ENCODE assay signal across 24 cellular contexts in the genomic region with DNA sequence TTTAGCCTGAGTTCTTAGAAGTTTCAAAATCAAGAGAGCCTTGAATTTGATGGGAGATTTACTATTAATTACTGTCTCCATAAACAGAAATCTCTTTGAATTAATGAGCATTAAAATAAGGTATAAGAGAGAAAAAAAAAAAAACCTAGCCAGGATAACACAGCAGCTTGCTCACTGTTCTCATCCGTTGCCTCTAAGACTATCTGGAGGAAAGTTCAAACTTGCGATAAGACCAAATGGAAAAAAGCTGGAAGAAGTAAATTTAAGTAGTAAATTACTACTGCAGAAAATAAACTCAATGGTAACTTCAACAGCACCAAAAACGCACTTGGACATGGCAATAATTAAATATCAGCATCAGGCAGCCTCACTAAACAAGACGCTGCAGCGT. TPM values are rescaled to one million over a fixed set of nuclear protein-coding genes. Genes with fewer than 3 reads are reported as not detected.
DNase-seq lines count a peak whose midpoint lies in the region; ATAC-seq, FAIRE-seq and TF ChIP-seq lines count a peak whose summit lies in the region.
"Had no signal": no experiment of that assay in that cellular context is flagged by ENCODE, and none has a peak within 500 bp of the region (broad histone marks: within the 10 kb centered on the region; RNA-seq: fewer than 3 reads in every experiment).

No MANE protein-coding gene starts in this region.

- peaks cover 82% of the 10 kb centered on the region for H3K79me2 ChIP-seq in fibroblast of lung (ENCODE audit: control insufficient read depth, insufficient read depth, low read length)

- H3K27me3 ChIP-seq in BLaER1 treated with 17β-estradiol and CSF1 and Interleukin-3, amounts not matched to agents 10 nM and 100 nM: no peaks in the 10 kb centered on the region
- no peaks in the 10 kb centered on the region for H3K27me3 ChIP-seq in IMR-90 (ENCODE audit: control insufficient read depth, insufficient read depth, low read length)
- no peaks in the 10 kb centered on the region for H3K27me3 ChIP-seq in fibroblast of lung (ENCODE audit: control insufficient read depth, insufficient read depth, low read length)
- H3K27me3 ChIP-seq in left lung: no peaks in the 10 kb centered on the region
- H3K27me3 ChIP-seq in small intestine (ENCODE audit: control insufficient read depth in 2 of 2, insufficient read depth in 2 of 2, low read length in 2 of 2): no peaks in the 10 kb centered on the region
- H3K27me3 ChIP-seq: adrenal gland, brain microvascular endothelial cell, tibial artery had no signal

- no peak overlapping the region for H3K4me3 Mint-ChIP-seq in stimulated activated memory B cell treated with anti-CD40 and anti-IgM and Interleukin-4, amounts not matched to agents 10 μg/mL and 1 μg/mL and 100 μg/mL, for 72 hours
- H3K4me3 Mint-ChIP-seq: activated T-cell treated with anti-CD3 and anti-CD28 coated beads, Interleukin-2, amount 50 U/mL, for 4 hours; stimulated activated naive CD8-positive, alpha-beta T cell treated with anti-CD3 and anti-CD28 coated beads, Interleukin-15, amount 100 ng/mL, for 72 hours; WTC11 had no signal

- TF ChIP-seq POLR2A in IMR-90 (IDR thresholded peaks at IDR 0.05; ENCODE audit: low read depth, low read length): no peak

- TF ChIP-seq CTCF in IMR-90 (conservative IDR thresholded peaks at IDR 0.05; ENCODE audit: low read depth, low read length): no peak
- TF ChIP-seq CTCF in fibroblast of lung (conservative IDR thresholded peaks at IDR 0.05 in 1 of 2, IDR thresholded peaks at IDR 0.05 in 1 of 2; ENCODE audit: low read depth in 1 of 2, low read length in 2 of 2): no peak
- TF ChIP-seq CTCF in left lung (IDR thresholded peaks at IDR 0.05): no peak

- H3K27ac ChIP-seq in BLaER1 treated with 17β-estradiol and CSF1 and Interleukin-3, amounts not matched to agents 10 nM and 100 nM: 0 out of 22 replicates have a peak overlapping the region, but pooled peaks of 1 of the 11 experiments have one; percentile 65
- peak overlapping the region; percentile 51; the same call in 1 of the 2 replicates for H3K27ac ChIP-seq in IMR-90 (ENCODE audit: insufficient read depth, low read length)
- no peak overlapping the region for H3K27ac ChIP-seq in fibroblast of lung (ENCODE audit: insufficient read depth, low read length)
- H3K27ac ChIP-seq in left lung: no peak overlapping the region
- no peak overlapping the region for H3K27ac ChIP-seq in small intestine (ENCODE audit: low read depth in 1 of 2, low read length in 1 of 2)
- H3K27ac ChIP-seq: brain microvascular endothelial cell, C4-2B, tibial artery had no signal

- H2AK9ac ChIP-seq in IMR-90 (replicated peaks; ENCODE audit: low read depth, low read length, poor library complexity): peak overlapping the region; percentile 62

- peak overlapping the region; percentile 61 for H2BK5ac ChIP-seq in IMR-90 (ENCODE audit: low read depth, low read length, poor library complexity, severe bottlenecking)

- no peak overlapping the region for H3K14ac ChIP-seq in IMR-90 (replicated peaks; ENCODE audit: low read depth, low read length)

- FAIRE-seq in small intestine (lab: Jason Lieb, UNC): no peak

- peak overlapping the region; percentile 59; the same call in 1 of the 2 replicates for H3K4ac ChIP-seq in IMR-90 (ENCODE audit: low read depth, low read length)

- intact Hi-C loops in IMR-90 (cut with micrococcal nuclease) (no loop called here), left lung (cut with DNase I) (no loop called here)

- peaks cover 0 to 44% (median 15%) of the 10 kb centered on the region in 11 experiments; a peak in 15 of 22 replicates for H4K20me1 ChIP-seq in BLaER1 treated with 17β-estradiol and CSF1 and Interleukin-3, amounts not matched to agents 10 nM and 100 nM
- H4K20me1 ChIP-seq in IMR-90 (ENCODE audit: insufficient read depth, low read length) (0 out of 2 replicates have a peak, but pooled peaks cover 8% of the 10 kb centered on the region), fibroblast of lung (ENCODE audit: control insufficient read depth, extremely low read depth, insufficient read depth, low read length) (no peaks in the 10 kb centered on the region)

- H3K4me1 Mint-ChIP-seq in stimulated activated memory B cell treated with anti-CD40 and anti-IgM and Interleukin-4, amounts not matched to agents 10 μg/mL and 1 μg/mL and 100 μg/mL, for 72 hours: peaks cover 60% of the 10 kb centered on the region

- H2AFZ ChIP-seq in IMR-90 (replicated peaks; ENCODE audit: low read length, poor library complexity) (no peak overlapping the region), fibroblast of lung (ENCODE audit: low read length) (no peak overlapping the region)

- H3K9me3 ChIP-seq in BLaER1 treated with 17β-estradiol and CSF1 and Interleukin-3, amounts not matched to agents 10 nM and 100 nM (replicated peaks in 1 of 11): peaks cover 0 to 9% (median 0%) of the 10 kb centered on the region in 11 experiments; a peak in 4 of 22 replicates
- H3K9me3 ChIP-seq in IMR-90 (ENCODE audit: control insufficient read depth, insufficient read depth, low read length) (no peaks in the 10 kb centered on the region), fibroblast of lung (ENCODE audit: control insufficient read depth, insufficient read depth, low read depth, low read length) (no peaks in the 10 kb centered on the region), left lung (no peaks in the 10 kb centered on the region), small intestine (ENCODE audit: control insufficient read depth, low read depth) (no peaks in the 10 kb centered on the region)
- H3K9me3 ChIP-seq: adrenal gland, tibial artery had no signal

- H3K4me1 ChIP-seq in BLaER1 treated with 17β-estradiol and CSF1 and Interleukin-3, amounts not matched to agents 10 nM and 100 nM: peaks cover 52 to 86% (median 64%) of the 10 kb centered on the region in 10 experiments
- H3K4me1 ChIP-seq in IMR-90 (ENCODE audit: control insufficient read depth, insufficient read depth, low read length): peaks cover 50% of the 10 kb centered on the region
- H3K4me1 ChIP-seq in fibroblast of lung (ENCODE audit: control insufficient read depth, extremely low read depth, insufficient read depth, low read length): peaks cover 28% of the 10 kb centered on the region
- peaks cover 11 to 66% of the 10 kb centered on the region in 2 donors for H3K4me1 ChIP-seq in left lung
- H3K4me1 ChIP-seq in small intestine (ENCODE audit: control insufficient read depth in 2 of 2, insufficient read depth in 1 of 2, low read depth in 1 of 2, low read length in 1 of 2): peaks cover 3 to 7% of the 10 kb centered on the region in 2 donors

- no peak overlapping the region for H3K9ac ChIP-seq in BLaER1 treated with 17β-estradiol and CSF1 and Interleukin-3, amounts not matched to agents 10 nM and 100 nM
- peak overlapping the region; percentile 46; the same call in 1 of the 2 replicates for H3K9ac ChIP-seq in IMR-90 (ENCODE audit: low read depth, low read length)
- H3K9ac ChIP-seq in fibroblast of lung (ENCODE audit: insufficient read depth, low read length): no peak overlapping the region

- peaks cover 0 to 41% (median 17%) of the 10 kb centered on the region in 11 experiments; a peak in 12 of 22 replicates for H3K36me3 ChIP-seq in BLaER1 treated with 17β-estradiol and CSF1 and Interleukin-3, amounts not matched to agents 10 nM and 100 nM
- no peaks in the 10 kb centered on the region for H3K36me3 ChIP-seq in IMR-90 (ENCODE audit: control insufficient read depth, insufficient read depth, low read length)
- no peaks in the 10 kb centered on the region for H3K36me3 ChIP-seq in fibroblast of lung (ENCODE audit: control insufficient read depth, insufficient read depth, low read length)
- H3K36me3 ChIP-seq in left lung: no peaks in the 10 kb centered on the region
- H3K36me3 ChIP-seq in small intestine (ENCODE audit: control insufficient read depth in 2 of 2, insufficient read depth in 2 of 2, low read length in 2 of 2): no peaks in the 10 kb centered on the region
- H3K36me3 ChIP-seq: adrenal gland, brain microvascular endothelial cell, tibial artery had no signal

- peak overlapping the region; percentile 81 for H3K27ac Mint-ChIP-seq in stimulated activated memory B cell treated with anti-CD40 and anti-IgM and Interleukin-4, amounts not matched to agents 10 μg/mL and 1 μg/mL and 100 μg/mL, for 72 hours
- H3K27ac Mint-ChIP-seq: stimulated activated naive CD8-positive, alpha-beta T cell treated with anti-CD3 and anti-CD28 coated beads, Interleukin-15, amount 100 ng/mL, for 72 hours had no signal

- peak overlapping the region in 9 of 11 experiments; percentile 60 to 95 (median 68); a peak in 12 of 22 replicates for H3K4me2 ChIP-seq in BLaER1 treated with 17β-estradiol and CSF1 and Interleukin-3, amounts not matched to agents 10 nM and 100 nM
- H3K4me2 ChIP-seq in IMR-90 (ENCODE audit: low read depth, low read length) (peak overlapping the region; percentile 83), fibroblast of lung (ENCODE audit: extremely low read depth, insufficient read depth, low read length) (peak overlapping the region; percentile 54)

- CTCF ChIA-PET in IMR-90 (lab: Yijun Ruan, JAX): no interaction called here

- no peak overlapping the region for H3K56ac ChIP-seq in IMR-90 (ENCODE audit: extremely low read depth, insufficient read depth, low read length)

- H4K91ac ChIP-seq in IMR-90 (ENCODE audit: insufficient read depth, low read depth, low read length): 0 out of 2 replicates have a peak overlapping the region, but pooled peaks have one; percentile 43

- WGBS in IMR-90 (ENCODE audit: extremely low coverage in 2 of 2, insufficient read length in 1 of 2), 2 experiments: 76% methylated on average over 2 of the region's 5 CpGs; no CpG with 5 or more reads in 1 of the 2 experiments
- whole genome bisulfite sequencing in small intestine, 3 donors: 65 to 71% (median 66%) methylated on average over 5 of the region's 5 CpGs

- H3K18ac ChIP-seq in IMR-90 (ENCODE audit: low read depth, low read length): peak overlapping the region; percentile 36; the same call in 1 of the 2 replicates

- BruUV-seq in IMR-90 (replicated peaks; lab: Mats Ljungman, UMichigan): no TSS peak

- ATAC-seq in IMR-90 (ENCODE audit: low read depth): no peak
- no peak for ATAC-seq in stimulated activated memory B cell treated with anti-CD40 and anti-IgM and Interleukin-4, amounts not matched to agents 10 μg/mL and 1 μg/mL and 100 μg/mL, for 72 hours
- ATAC-seq in left lung: no peak
- ATAC-seq in HG02973 (IDR thresholded peaks at IDR 0.05; ENCODE audit: unreplicated experiment): no peak
- ATAC-seq: activated T-cell treated with anti-CD3 and anti-CD28 coated beads, Interleukin-2, amount 50 U/mL, for 4 hours; stimulated activated naive CD8-positive, alpha-beta T cell treated with anti-CD3 and anti-CD28 coated beads, Interleukin-15, amount 100 ng/mL, for 72 hours had no signal

- peak overlapping the region; percentile 30; the same call in 1 of the 2 replicates for H4K5ac ChIP-seq in IMR-90 (ENCODE audit: low read depth, low read length)

- POLR2A ChIA-PET in IMR-90 (lab: Charles Lee; ENCODE audit: unreplicated experiment): no interaction called here

- peaks cover 46% of the 10 kb centered on the region for H3K9me1 ChIP-seq in IMR-90 (ENCODE audit: insufficient read depth, low read length)

- H4K8ac ChIP-seq in IMR-90 (ENCODE audit: low read depth in 2 of 2, low read length in 2 of 2): peak overlapping the region; percentile 37 to 73; a peak in 2 of 4 replicates

- H3K36me3 Mint-ChIP-seq in stimulated activated memory B cell treated with anti-CD40 and anti-IgM and Interleukin-4, amounts not matched to agents 10 μg/mL and 1 μg/mL and 100 μg/mL, for 72 hours: peaks cover 18% of the 10 kb centered on the region
- H3K36me3 Mint-ChIP-seq: WTC11 had no signal

- DNase-seq in IMR-90: no peak
- peak in 1 of 2 donors; percentile 36 for DNase-seq in fibroblast of lung (ENCODE audit: low read depth in 2 of 2)
- DNase-seq in left lung: no peak
- no peak for DNase-seq in small intestine
- DNase-seq: activated CD4-positive, alpha-beta T cell treated with anti-CD3 and anti-CD28 coated beads, Interleukin-2, amount 50 U/mL, for 1 hour; activated gamma-delta T cell treated with Interleukin-2 at 50 U/mL for 16 hours; activated T-cell treated with anti-CD3 and anti-CD28 coated beads, Interleukin-2, amount 50 U/mL, for 4 hours; brain microvascular endothelial cell; Calu3; DND-41; mammary epithelial cell; NCI-H1092 treated with DMSO at 0.1 percent for 48 hours; NCI-H1930; SHP77 treated with DMSO at 0.1 percent for 48 hours; stimulated activated naive CD8-positive, alpha-beta T cell treated with anti-CD3 and anti-CD28 coated beads, Interleukin-15, amount 100 ng/mL, for 72 hours; T-helper 9 cell had no signal

- H3K27me3 Mint-ChIP-seq in stimulated activated memory B cell treated with anti-CD40 and anti-IgM and Interleukin-4, amounts not matched to agents 10 μg/mL and 1 μg/mL and 100 μg/mL, for 72 hours: no peaks in the 10 kb centered on the region
- H3K27me3 Mint-ChIP-seq: IgD-negative memory B cell; stimulated activated naive CD8-positive, alpha-beta T cell treated with anti-CD3 and anti-CD28 coated beads, Interleukin-15, amount 100 ng/mL, for 72 hours had no signal

- peak overlapping the region; percentile 81; the same call in 1 of the 2 replicates for H3K23ac ChIP-seq in IMR-90 (ENCODE audit: low read depth, low read length)

- TF ChIP-seq RAD21 in IMR-90 (IDR thresholded peaks at IDR 0.05; ENCODE audit: low read length): no peak

- no peaks in the 10 kb centered on the region for H3K9me3 Mint-ChIP-seq in stimulated activated memory B cell treated with anti-CD40 and anti-IgM and Interleukin-4, amounts not matched to agents 10 μg/mL and 1 μg/mL and 100 μg/mL, for 72 hours
- H3K9me3 Mint-ChIP-seq: activated T-cell treated with anti-CD3 and anti-CD28 coated beads, Interleukin-2, amount 50 U/mL, for 4 hours; IgD-negative memory B cell; stimulated activated naive CD8-positive, alpha-beta T cell treated with anti-CD3 and anti-CD28 coated beads, Interleukin-15, amount 100 ng/mL, for 72 hours; WTC11 had no signal

- H2BK20ac ChIP-seq in IMR-90 (ENCODE audit: low read depth, low read length): no peak overlapping the region

- in situ Hi-C loops in IMR-90 (cut with MboI; ENCODE audit: low sequenced_read_pairs): no loop called here

- H2BK120ac ChIP-seq in IMR-90 (ENCODE audit: low read depth, low read length): peak overlapping the region; percentile 33; the same call in 1 of the 2 replicates

- peaks cover 59 to 86% of the 10 kb centered on the region in 2 experiments for H3K79me1 ChIP-seq in IMR-90 (ENCODE audit: low read depth in 1 of 2, low read length in 2 of 2)

- no peak overlapping the region for H3K4me3 ChIP-seq in BLaER1 treated with 17β-estradiol and CSF1 and Interleukin-3, amounts not matched to agents 10 nM and 100 nM
- H3K4me3 ChIP-seq in IMR-90 (ENCODE audit: insufficient read depth, low read depth, low read length) (no peak overlapping the region), fibroblast of lung (replicated peaks in 1 of 4; ENCODE audit: control extremely low read depth in 1 of 4, insufficient read depth in 1 of 4, low read depth in 3 of 4, low read length in 4 of 4) (no peak overlapping the region), left lung (no peak overlapping the region), small intestine (ENCODE audit: low read depth in 1 of 2, low read length in 2 of 2) (no peak overlapping the region)
- H3K4me3 ChIP-seq: adrenal gland, tibial artery had no signal

- dilution Hi-C loops in IMR-90 (cut with HindIII; ENCODE audit: low sequenced_read_pairs, unreplicated experiment): no loop called here

- no peak overlapping the region for H2AK5ac ChIP-seq in IMR-90 (ENCODE audit: low read depth, low read length)

- no peak overlapping the region for H2BK15ac ChIP-seq in IMR-90 (ENCODE audit: low read depth, low read length)

RNA-seq across cellular contexts. Expression of a gene that starts 36.7 kb away (rescaled TPM):
- total RNA-seq in IMR-90 (2012; rRNA removed) (14.3 and 14.4 TPM in 2 replicates), fibroblast of lung (23.1 and 36.2 TPM in 2 replicates), left lung (10 to 100 TPM; 48.7 to 55.5 TPM)
- polyA plus RNA-seq in IMR-90 (2012; rRNA removed) (89.0 and 93.9 TPM in 2 replicates), fibroblast of lung (119 and 137 TPM in 2 replicates), small intestine (10 to 100 TPM in 1 of 3 donors, 1 to 10 TPM in 2; 3.4 to 19.2 (median 9.7) TPM)
- polyA plus RNA-seq in IMR-90 (2012; cell fraction: cytosol; rRNA removed): 41.2 and 78.7 TPM in 2 replicates
- polyA plus RNA-seq in IMR-90 (2012; cell fraction: nucleus; rRNA removed; ENCODE audit: low replicate concordance): 60.2 and 62.3 TPM in 2 replicates
- polyA plus RNA-seq in fibroblast of lung (2012): 87.8 and 89.1 TPM in 2 replicates
- 174 and 188 TPM in 2 replicates for polyA minus RNA-seq in fibroblast of lung (ENCODE audit: low replicate concordance)
